ENCODE assay signal across 8 cellular contexts in genomic region chr2:65228249-65228750, GRCh38. TPM values are rescaled to one million over a fixed set of nuclear protein-coding genes. Genes with fewer than 3 reads are reported as not detected.
DNase-seq lines count a peak whose midpoint lies in the region; ATAC-seq and TF ChIP-seq lines count a peak whose summit lies in the region.

No MANE protein-coding gene starts in this region.

- dilution Hi-C loops in IMR-90 (cut with HindIII; ENCODE audit: low sequenced_read_pairs, unreplicated experiment): no loop called here

- H3K9ac ChIP-seq in IMR-90 (ENCODE audit: low read depth, low read length): peak overlapping the region; percentile 99

- DNase-seq in IMR-90: peak; percentile 39
- peak; percentile 7 to 34 (median 32) for DNase-seq in effector memory CD4-positive, alpha-beta T cell
- no peak for DNase-seq in NK-92 treated with Interleukin-12 subunit alpha and Interleukin-12 subunit beta, amount 100 ng/mL, for 24 hours (lab: John Stamatoyannopoulos, UW)

- peak overlapping the region; percentile 80 for H2BK5ac ChIP-seq in IMR-90 (ENCODE audit: low read depth, low read length, poor library complexity, severe bottlenecking)

- no peak for TF ChIP-seq POLR2A in IMR-90 (IDR thresholded peaks at IDR 0.05; ENCODE audit: low read depth, low read length)

- intact Hi-C loops in IMR-90 (cut with micrococcal nuclease): loop anchor here (5.0 kb wide), 1 partner anchor 96 kb away; the partner anchor contains the start of gene RAB1A

- H2BK120ac ChIP-seq in IMR-90 (ENCODE audit: low read depth, low read length): peak overlapping the region; percentile 68; the same call in 1 of the 2 replicates

- peak overlapping the region; percentile 68 for H3K18ac ChIP-seq in IMR-90 (ENCODE audit: low read depth, low read length)

- H3K27ac Mint-ChIP-seq in T-helper 1 cell treated with Interleukin-12 subunit alpha and Interleukin-12 subunit beta and Interleukin-4 antibody, amounts not matched to agents 30 μg/mL and 1 μg/mL, for 36 hours: peak overlapping the region; percentile 94

- H3K4me1 Mint-ChIP-seq in T-helper 1 cell treated with Interleukin-12 subunit alpha and Interleukin-12 subunit beta and Interleukin-4 antibody, amounts not matched to agents 30 μg/mL and 1 μg/mL, for 36 hours (ENCODE audit: low read depth): peaks cover 27% of the 10 kb centered on the region

- H3K14ac ChIP-seq in IMR-90 (replicated peaks; ENCODE audit: low read depth, low read length): peak overlapping the region; percentile 97

- peak overlapping the region; percentile 94 for H2AK5ac ChIP-seq in IMR-90 (ENCODE audit: low read depth, low read length)

- peaks cover 6% of the 10 kb centered on the region for H3K4me1 ChIP-seq in IMR-90 (ENCODE audit: control insufficient read depth, insufficient read depth, low read length)
- H3K4me1 ChIP-seq in effector memory CD4-positive, alpha-beta T cell (ENCODE audit: control insufficient read depth, insufficient read depth, low read length, poor library complexity, severe bottlenecking): peaks cover 30% of the 10 kb centered on the region
- H3K4me1 ChIP-seq in mesodermal cell (ENCODE audit: control insufficient read depth, insufficient read depth, low read length, poor library complexity, severe bottlenecking): peaks cover 5% of the 10 kb centered on the region
- H3K4me1 ChIP-seq in urinary bladder (ENCODE audit: insufficient read depth): no peaks in the 10 kb centered on the region

- peaks cover 8% of the 10 kb centered on the region; the same call in 1 of the 2 replicates for H3K9me1 ChIP-seq in IMR-90 (ENCODE audit: insufficient read depth, low read length)

- WGBS in IMR-90 (ENCODE audit: extremely low coverage in 2 of 2, insufficient read length in 1 of 2), 2 experiments: 0% methylated on average over 1 of the region's 17 CpGs; no CpG with 5 or more reads in 1 of the 2 experiments
- 0% methylated on average over 4 to 11 of the region's 17 CpGs for WGBS in mesodermal cell (ENCODE audit: insufficient coverage in 2 of 2), 2 experiments
- under 1% methylated on average over 17 of the region's 17 CpGs for WGBS in urinary bladder

- no peaks in the 10 kb centered on the region for H3K9me3 ChIP-seq in IMR-90 (ENCODE audit: control insufficient read depth, insufficient read depth, low read length)
- no peaks in the 10 kb centered on the region for H3K9me3 ChIP-seq in effector memory CD4-positive, alpha-beta T cell (ENCODE audit: control insufficient read depth, low read length)
- H3K9me3 ChIP-seq in mesodermal cell (ENCODE audit: control insufficient read depth, low read length): no peaks in the 10 kb centered on the region

- H3K4me3 Mint-ChIP-seq in T-helper 1 cell treated with Interleukin-12 subunit alpha and Interleukin-12 subunit beta and Interleukin-4 antibody, amounts not matched to agents 30 μg/mL and 1 μg/mL, for 36 hours: peak overlapping the region; percentile 89

- ATAC-seq in GM21526 (IDR thresholded peaks at IDR 0.05; ENCODE audit: low FRiP score, unreplicated experiment) (peak; percentile 42), IMR-90 (ENCODE audit: low read depth) (no peak)

- H4K5ac ChIP-seq in IMR-90 (ENCODE audit: low read depth, low read length): peak overlapping the region; percentile 70

- peak overlapping the region; percentile 64 to 88 for H4K8ac ChIP-seq in IMR-90 (ENCODE audit: low read depth in 2 of 2, low read length in 2 of 2)

- peaks cover 12 to 41% of the 10 kb centered on the region in 2 experiments for H3K79me1 ChIP-seq in IMR-90 (ENCODE audit: low read depth in 1 of 2, low read length in 2 of 2)

- H2BK15ac ChIP-seq in IMR-90 (ENCODE audit: low read depth, low read length): no peak overlapping the region

- peak overlapping the region; percentile 100 for H2AFZ ChIP-seq in IMR-90 (replicated peaks; ENCODE audit: low read length, poor library complexity)

- no peaks in the 10 kb centered on the region for H3K27me3 Mint-ChIP-seq in T-helper 1 cell treated with Interleukin-12 subunit alpha and Interleukin-12 subunit beta and Interleukin-4 antibody, amounts not matched to agents 30 μg/mL and 1 μg/mL, for 36 hours (ENCODE audit: low read depth)

- no TSS peak for BruUV-seq in IMR-90 (replicated peaks; lab: Mats Ljungman, UMichigan)

- peaks cover 12% of the 10 kb centered on the region for H3K36me3 Mint-ChIP-seq in T-helper 1 cell treated with Interleukin-12 subunit alpha and Interleukin-12 subunit beta and Interleukin-4 antibody, amounts not matched to agents 30 μg/mL and 1 μg/mL, for 36 hours (ENCODE audit: low read depth)

- peaks cover 24% of the 10 kb centered on the region; the same call in 1 of the 2 replicates for H4K20me1 ChIP-seq in IMR-90 (ENCODE audit: insufficient read depth, low read length)

- no peaks in the 10 kb centered on the region for H3K9me3 Mint-ChIP-seq in T-helper 1 cell treated with Interleukin-12 subunit alpha and Interleukin-12 subunit beta and Interleukin-4 antibody, amounts not matched to agents 30 μg/mL and 1 μg/mL, for 36 hours

- no peak for TF ChIP-seq CTCF in IMR-90 (conservative IDR thresholded peaks at IDR 0.05; ENCODE audit: low read depth, low read length)

- peak overlapping the region; percentile 99 for H2AK9ac ChIP-seq in IMR-90 (replicated peaks; ENCODE audit: low read depth, low read length, poor library complexity)

- H2BK20ac ChIP-seq in IMR-90 (ENCODE audit: low read depth, low read length): no peak overlapping the region

- peak overlapping the region; percentile 98 for H3K27ac ChIP-seq in IMR-90 (ENCODE audit: insufficient read depth, low read length)
- peak overlapping the region; percentile 96 for H3K27ac ChIP-seq in effector memory CD4-positive, alpha-beta T cell (ENCODE audit: insufficient read depth, low read length, poor library complexity, severe bottlenecking)
- H3K27ac ChIP-seq in mesodermal cell (ENCODE audit: low read depth, low read length, severe bottlenecking): peak overlapping the region; percentile 92
- peak overlapping the region; percentile 92 for H3K27ac ChIP-seq in urinary bladder (ENCODE audit: low read depth)

- H4K91ac ChIP-seq in IMR-90 (ENCODE audit: insufficient read depth, low read depth, low read length): peak overlapping the region; percentile 89

- POLR2A ChIA-PET in IMR-90 (lab: Charles Lee; ENCODE audit: unreplicated experiment): interaction anchor here (0.6 kb wide), 1 partner anchor 297 kb away, joined by 8 read pairs; no protein-coding TSS in a partner anchor

- H3K56ac ChIP-seq in IMR-90 (ENCODE audit: extremely low read depth, insufficient read depth, low read length): peak overlapping the region; percentile 94

- H3K23ac ChIP-seq in IMR-90 (ENCODE audit: low read depth, low read length): peak overlapping the region; percentile 98

- H3K27me3 ChIP-seq in IMR-90 (ENCODE audit: control insufficient read depth, insufficient read depth, low read length): no peaks in the 10 kb centered on the region
- H3K27me3 ChIP-seq in effector memory CD4-positive, alpha-beta T cell (replicated peaks; ENCODE audit: control insufficient read depth, insufficient read depth, low read length, poor library complexity, severe bottlenecking): no peaks in the 10 kb centered on the region

- H3K36me3 ChIP-seq in IMR-90 (ENCODE audit: control insufficient read depth, insufficient read depth, low read length) (peaks cover 4% of the 10 kb centered on the region), mesodermal cell (ENCODE audit: control insufficient read depth, insufficient read depth, low read length) (peaks cover 26% of the 10 kb centered on the region), urinary bladder (ENCODE audit: insufficient read depth) (no peaks in the 10 kb centered on the region)
- peaks cover 8% of the 10 kb centered on the region for H3K36me3 ChIP-seq in effector memory CD4-positive, alpha-beta T cell (ENCODE audit: control insufficient read depth, insufficient read depth, low read length)

- CTCF ChIA-PET in IMR-90 (lab: Yijun Ruan, JAX): interaction anchor here (0.6 kb wide), 1 partner anchor 21 kb away, joined by 3 read pairs; no protein-coding TSS in a partner anchor

- H3K4ac ChIP-seq in IMR-90 (ENCODE audit: low read depth, low read length): peak overlapping the region; percentile 98

- no peak for TF ChIP-seq RAD21 in IMR-90 (IDR thresholded peaks at IDR 0.05; ENCODE audit: low read length)

- H3K4me2 ChIP-seq in IMR-90 (ENCODE audit: low read depth, low read length): peak overlapping the region; percentile 97

- in situ Hi-C loops in IMR-90 (cut with MboI; ENCODE audit: low sequenced_read_pairs): no loop called here

- H3K4me3 ChIP-seq in GM08714 (ENCODE audit: low read length) (peak overlapping the region; percentile 98), IMR-90 (ENCODE audit: insufficient read depth, low read depth, low read length) (peak overlapping the region; percentile 90), mesodermal cell (ENCODE audit: extremely low read depth, insufficient read depth, low read length, poor library complexity, severe bottlenecking) (peak overlapping the region; percentile 98), urinary bladder (ENCODE audit: low read depth, low read length) (peak overlapping the region; percentile 87)
- H3K4me3 ChIP-seq in effector memory CD4-positive, alpha-beta T cell (ENCODE audit: insufficient read depth, low read depth, low read length, poor library complexity, severe bottlenecking): peak overlapping the region; percentile 98

TF ChIP-seq in IMR-90, 13 proteins besides CTCF, POLR2A, EP300 and RAD21:
- TF ChIP-seq CEBPB (IDR thresholded peaks at IDR 0.05; ENCODE audit: low read depth, low read length) (no peak), MXI1 (IDR thresholded peaks at IDR 0.05; ENCODE audit: borderline replicate concordance, low read depth, low read length) (0 out of 2 replicates have a peak, but pooled peaks have one; percentile 5)

RNA-seq across cellular contexts. Expression of gene ACTR2, which starts 0.7 kb away (rescaled TPM):
- total RNA-seq in IMR-90 (2012; rRNA removed) (205 and 224 TPM in 2 replicates), urinary bladder (145 TPM)
- polyA plus RNA-seq in IMR-90 (2012; rRNA removed) (98.9 and 141 TPM in 2 replicates), urinary bladder (85.3 TPM)
- 20.1 and 34.5 TPM in 2 replicates for polyA plus RNA-seq in IMR-90 (2012; cell fraction: cytosol; rRNA removed)
- 2.4 and 26.8 TPM in 2 replicates for polyA plus RNA-seq in IMR-90 (2012; cell fraction: nucleus; rRNA removed; ENCODE audit: low replicate concordance)
- 186 TPM for polyA plus RNA-seq in mesodermal cell (2013, experiment 1 of 2)
- 195 TPM for polyA plus RNA-seq in mesodermal cell (2013, experiment 2 of 2)
